ENCODE assay signal across 8 cellular contexts in genomic region chr19:17718988-17719711, GRCh38. TPM values are rescaled to one million over a fixed set of nuclear protein-coding genes. Genes with fewer than 3 reads are reported as not detected.
DNase-seq lines count a peak whose midpoint lies in the region; ATAC-seq and TF ChIP-seq lines count a peak whose summit lies in the region.

Gene MAP1S (plus strand): TSS chr19:17719480. CDS start chr19:17719503, 23 bp downstream.

- H3K9me3 Mint-ChIP-seq in natural killer cell treated with Interleukin-12 subunit alpha and Interleukin-12 subunit beta and Interleukin-15 and Interleukin-18, amount 100 ng/mL, for 72 hours = no peaks in the 10 kb centered on the region
- no peaks in the 10 kb centered on the region for H3K9me3 Mint-ChIP-seq in stimulated activated naive CD8-positive, alpha-beta T cell treated with anti-CD3 and anti-CD28 coated beads, Interleukin-15, Interleukin-2, amounts not matched to agents 100 ng/mL and 50 ng/mL, for 24 hours

- H3K27me3 Mint-ChIP-seq in natural killer cell treated with Interleukin-12 subunit alpha and Interleukin-12 subunit beta and Interleukin-15 and Interleukin-18, amount 100 ng/mL, for 72 hours = peaks cover 0 to 2% of the 10 kb centered on the region in 2 donors
- no peaks in the 10 kb centered on the region for H3K27me3 Mint-ChIP-seq in stimulated activated naive CD8-positive, alpha-beta T cell treated with anti-CD3 and anti-CD28 coated beads, Interleukin-15, Interleukin-2, amounts not matched to agents 100 ng/mL and 50 ng/mL, for 24 hours

- peak within 1 kb of the TSS; percentile 12 for H2AFZ ChIP-seq in ACC112 (ENCODE audit: low read length, unreplicated experiment)

- peaks cover 28% of the 10 kb centered on the region for H3K4me1 ChIP-seq in ACC112 (ENCODE audit: control insufficient read depth, insufficient read depth, low read length, unreplicated experiment)

- peak within 1 kb of the TSS; percentile 77 to 87 for H3K27ac Mint-ChIP-seq in natural killer cell treated with Interleukin-12 subunit alpha and Interleukin-12 subunit beta and Interleukin-15 and Interleukin-18, amount 100 ng/mL, for 72 hours
- H3K27ac Mint-ChIP-seq in stimulated activated naive CD8-positive, alpha-beta T cell treated with anti-CD3 and anti-CD28 coated beads, Interleukin-15, Interleukin-2, amounts not matched to agents 100 ng/mL and 50 ng/mL, for 24 hours = peak within 1 kb of the TSS; percentile 85

- ATAC-seq in GM18867 (IDR thresholded peaks at IDR 0.05; ENCODE audit: unreplicated experiment) (peak; percentile 70), HG03457 (IDR thresholded peaks at IDR 0.05; ENCODE audit: unreplicated experiment) (peak; percentile 63)
- peak; percentile 90 to 91 for ATAC-seq in natural killer cell treated with Interleukin-12 subunit alpha and Interleukin-12 subunit beta and Interleukin-15 and Interleukin-18, amount 100 ng/mL, for 72 hours

- no peaks in the 10 kb centered on the region for H3K27me3 ChIP-seq in ACC112 (ENCODE audit: insufficient read depth, low read length)

- H3K27ac ChIP-seq in ACC112 (ENCODE audit: low read depth, low read length) = peak within 1 kb of the TSS; percentile 19; the same call in 1 of the 2 replicates

- H3K4me3 ChIP-seq in ACC112 (ENCODE audit: low read depth, low read length) = peak within 1 kb of the TSS; percentile 80

- peak; percentile 25 to 49 for DNase-seq in activated T-helper 1 cell treated with anti-CD3 and anti-CD28 coated beads, Interleukin-2, amount 50 U/mL, for 16 hours (ENCODE audit: low read depth in 1 of 2, low spot score in 1 of 2)
- peak; percentile 22 for DNase-seq in fibroblast of peridontal ligament (ENCODE audit: extremely low read depth)
- DNase-seq in natural killer cell treated with Interleukin-12 subunit alpha and Interleukin-12 subunit beta and Interleukin-15 and Interleukin-18, amount 100 ng/mL, for 72 hours (ENCODE audit: low spot score) = peak; percentile 77

- H3K36me3 ChIP-seq in ACC112 (ENCODE audit: insufficient read depth, low read length) = no peaks in the 10 kb centered on the region

- peaks cover 35 to 36% of the 10 kb centered on the region in 2 donors for H3K4me1 Mint-ChIP-seq in natural killer cell treated with Interleukin-12 subunit alpha and Interleukin-12 subunit beta and Interleukin-15 and Interleukin-18, amount 100 ng/mL, for 72 hours (ENCODE audit: low read depth in 2 of 2)
- H3K4me1 Mint-ChIP-seq in stimulated activated naive CD8-positive, alpha-beta T cell treated with anti-CD3 and anti-CD28 coated beads, Interleukin-15, Interleukin-2, amounts not matched to agents 100 ng/mL and 50 ng/mL, for 24 hours (ENCODE audit: low read depth) = peaks cover 36% of the 10 kb centered on the region

- peak within 1 kb of the TSS; percentile 99 for H3K4me3 Mint-ChIP-seq in natural killer cell treated with Interleukin-12 subunit alpha and Interleukin-12 subunit beta and Interleukin-15 and Interleukin-18, amount 100 ng/mL, for 72 hours
- H3K4me3 Mint-ChIP-seq in stimulated activated naive CD8-positive, alpha-beta T cell treated with anti-CD3 and anti-CD28 coated beads, Interleukin-15, Interleukin-2, amounts not matched to agents 100 ng/mL and 50 ng/mL, for 24 hours = peak within 1 kb of the TSS; percentile 88

- H3K79me2 ChIP-seq in ACC112 (ENCODE audit: control insufficient read depth, insufficient read depth, low read length, unreplicated experiment) = peaks cover 39% of the 10 kb centered on the region

- no peaks in the 10 kb centered on the region for H3K36me3 Mint-ChIP-seq in natural killer cell treated with Interleukin-12 subunit alpha and Interleukin-12 subunit beta and Interleukin-15 and Interleukin-18, amount 100 ng/mL, for 72 hours
- H3K36me3 Mint-ChIP-seq in stimulated activated naive CD8-positive, alpha-beta T cell treated with anti-CD3 and anti-CD28 coated beads, Interleukin-15, Interleukin-2, amounts not matched to agents 100 ng/mL and 50 ng/mL, for 24 hours (ENCODE audit: low read depth) = peaks cover 7% of the 10 kb centered on the region

TF ChIP-seq in PFSK-1, 5 proteins besides CTCF, POLR2A, EP300 and RAD21:
- peak; percentile 9 to 22; a peak in 1 of 4 replicates for TF ChIP-seq REST (IDR thresholded peaks at IDR 0.05; ENCODE audit: insufficient read depth in 1 of 2, low read depth in 2 of 2, low read length in 2 of 2)
- TF ChIP-seq POLR2AphosphoS5 (IDR thresholded peaks at IDR 0.05; ENCODE audit: low read depth, low read length) = peak; percentile 89
- TF ChIP-seq TAF1 (IDR thresholded peaks at IDR 0.05; ENCODE audit: borderline replicate concordance, insufficient read depth, low read length) = peak; percentile 90
- peak; percentile 59; the same call in 1 of the 2 replicates for TF ChIP-seq SIN3A (IDR thresholded peaks at IDR 0.05; ENCODE audit: borderline replicate concordance, insufficient read depth, low read length)
- peak; percentile 74 for TF ChIP-seq FOXP2 (optimal IDR thresholded peaks at IDR 0.05; ENCODE audit: borderline replicate concordance, extremely low read depth, extremely low read length, insufficient read depth)

RNA-seq across cellular contexts. Expression of gene MAP1S, which starts in this region (rescaled TPM):
- polyA plus RNA-seq in PFSK-1 (2012; ENCODE audit: insufficient read length, low read depth) = 1,336 TPM
- 10 to 100 TPM; 71.0 to 75.6 TPM for total RNA-seq in natural killer cell treated with Interleukin-12 subunit alpha and Interleukin-12 subunit beta and Interleukin-15 and Interleukin-18, amount 100 ng/mL, for 72 hours

Comparison
In these comparisons a context has a peak if more than half of its experiments do, and no peak if none do; other contexts are left out.
1. Peak in every context shown above with its lines: DNase-seq, ATAC-seq, H3K4me3 ChIP-seq and H3K27ac ChIP-seq.
2. DNase-seq: peak in every context shown above with its lines; median percentile 77 in natural killer cell treated with Interleukin-12 subunit alpha and Interleukin-12 subunit beta and Interleukin-15 and Interleukin-18, amount 100 ng/mL, for 72 hours; 37 in activated T-helper 1 cell treated with anti-CD3 and anti-CD28 coated beads, Interleukin-2, amount 50 U/mL, for 16 hours; 22 in fibroblast of peridontal ligament.